In genomic region chr2:45904267-45904921, GRCh38 we compare ENCODE assay signal across 9 cellular contexts.
A peak's percentile ranks its signal among the peaks of the same experiment; 100 is the strongest.
DNase-seq lines count a peak whose midpoint lies in the region; ATAC-seq and TF ChIP-seq lines count a peak whose summit lies in the region.
"Had no signal": no experiment of that assay in that cellular context is flagged by ENCODE, and none has a peak within 500 bp of the region (broad histone marks: within the 10 kb centered on the region; RNA-seq: fewer than 3 reads in every experiment).

No MANE protein-coding gene starts in this region.

- no peaks in the 10 kb centered on the region for H3K36me3 Mint-ChIP-seq in activated naive CD4-positive, alpha-beta T cell treated with anti-CD3 and anti-CD28 coated beads, Interleukin-2, amount 10 ng/mL, durations not matched to agents 7 days and 5 days

- no peaks in the 10 kb centered on the region for H3K9me3 Mint-ChIP-seq in activated naive CD4-positive, alpha-beta T cell treated with anti-CD3 and anti-CD28 coated beads, Interleukin-2, amount 10 ng/mL, durations not matched to agents 7 days and 5 days

- CTCF ChIA-PET in activated naive CD4-positive, alpha-beta T cell treated with anti-CD3 and anti-CD28 coated beads, Interleukin-2, amount 10 ng/mL, durations not matched to agents 7 days and 5 days (lab: Charles Lee) = interaction anchor here (0.6 to 1.2 kb wide), 2 partner anchors 17 to 42 kb away, joined by 3 read pairs; no protein-coding TSS in a partner anchor

- H3K4me1 Mint-ChIP-seq in activated naive CD4-positive, alpha-beta T cell treated with anti-CD3 and anti-CD28 coated beads, Interleukin-2, amount 10 ng/mL, durations not matched to agents 7 days and 5 days = peaks cover 5% of the 10 kb centered on the region

- H3K27me3 Mint-ChIP-seq in activated naive CD4-positive, alpha-beta T cell treated with anti-CD3 and anti-CD28 coated beads, Interleukin-2, amount 10 ng/mL, durations not matched to agents 7 days and 5 days = no peaks in the 10 kb centered on the region

- ATAC-seq in HG02885 (IDR thresholded peaks at IDR 0.05; ENCODE audit: poor library complexity, unreplicated experiment) (peak; percentile 72), SK-N-SH treated with all-trans-retinoic acid at 6 μM for 48 hours (no peak)

- peak overlapping the region; percentile 91 for H3K27ac Mint-ChIP-seq in activated naive CD4-positive, alpha-beta T cell treated with anti-CD3 and anti-CD28 coated beads, Interleukin-2, amount 10 ng/mL, durations not matched to agents 7 days and 5 days

- DNase-seq in activated T-cell treated with anti-CD3 and anti-CD28 coated beads for 48 hours (ENCODE audit: low read depth) (peak; percentile 13), activated T-cell treated with anti-CD3 and anti-CD28 coated beads for 4 hours (no peak), dedifferentiated amniotic fluid mesenchymal stem cell (ENCODE audit: extremely low spot score) (no peak), NCI-H1105 (lab: John Stamatoyannopoulos, UW) (no peak)
- peak; percentile 32 for DNase-seq in activated naive CD4-positive, alpha-beta T cell treated with anti-CD3 and anti-CD28 coated beads, Interleukin-2, amount 10 ng/mL, durations not matched to agents 7 days and 5 days
- peak; percentile 22 for DNase-seq in stimulated activated CD4-positive, alpha-beta T cell treated with anti-CD3 and anti-CD28 coated beads, Interleukin-4, amount 100 ng/mL, for 24 hours
- DNase-seq: sigmoid colon had no signal

- no peak overlapping the region for H3K4me3 Mint-ChIP-seq in activated naive CD4-positive, alpha-beta T cell treated with anti-CD3 and anti-CD28 coated beads, Interleukin-2, amount 10 ng/mL, durations not matched to agents 7 days and 5 days

TF ChIP-seq in SK-N-SH treated with all-trans-retinoic acid at 6 μM for 48 hours, 23 proteins besides CTCF, POLR2A, EP300 and RAD21:
- no peak for TF ChIP-seq PPARA (CRISPR knock-in tag; IDR thresholded peaks at IDR 0.05; ENCODE audit: borderline replicate concordance)
- no peak for TF ChIP-seq GLIS3 (CRISPR knock-in tag; IDR thresholded peaks at IDR 0.05)
- TF ChIP-seq RARB (CRISPR knock-in tag; IDR thresholded peaks at IDR 0.05) = no peak
- TF ChIP-seq ZNF565 (CRISPR knock-in tag; conservative IDR thresholded peaks at IDR 0.05; ENCODE audit: low read depth) = no peak
- TF ChIP-seq TOX (CRISPR knock-in tag; IDR thresholded peaks at IDR 0.05; ENCODE audit: borderline replicate concordance) = no peak
- TF ChIP-seq TCF4 (CRISPR knock-in tag; IDR thresholded peaks at IDR 0.05; ENCODE audit: borderline replicate concordance) = no peak
- TF ChIP-seq ESRRG (CRISPR knock-in tag; IDR thresholded peaks at IDR 0.05) = no peak
- TF ChIP-seq ARNTL (CRISPR knock-in tag; IDR thresholded peaks at IDR 0.05; ENCODE audit: borderline replicate concordance, low read depth) = no peak
- no peak for TF ChIP-seq CSRNP3 (CRISPR knock-in tag; IDR thresholded peaks at IDR 0.05)
- TF ChIP-seq CSDC2 (CRISPR knock-in tag; IDR thresholded peaks at IDR 0.05) = no peak
- TF ChIP-seq ZC3H10 (CRISPR knock-in tag; IDR thresholded peaks at IDR 0.05) = no peak
- no peak for TF ChIP-seq ZNF70 (CRISPR knock-in tag; IDR thresholded peaks at IDR 0.05)
- no peak for TF ChIP-seq ISL1 (CRISPR knock-in tag; IDR thresholded peaks at IDR 0.05)
- TF ChIP-seq SNAI2 (CRISPR knock-in tag; IDR thresholded peaks at IDR 0.05) = no peak
- no peak for TF ChIP-seq ZNF8 (CRISPR knock-in tag; IDR thresholded peaks at IDR 0.05)
- TF ChIP-seq TSHZ2 (CRISPR knock-in tag; IDR thresholded peaks at IDR 0.05) = no peak

Comparison
In these comparisons a context has a peak if more than half of its experiments do, and no peak if none do; other contexts are left out.
1. DNase-seq: peak in activated T-cell treated with anti-CD3 and anti-CD28 coated beads for 48 hours (single experiment), activated naive CD4-positive, alpha-beta T cell treated with anti-CD3 and anti-CD28 coated beads, Interleukin-2, amount 10 ng/mL, durations not matched to agents 7 days and 5 days (single experiment) and stimulated activated CD4-positive, alpha-beta T cell treated with anti-CD3 and anti-CD28 coated beads, Interleukin-4, amount 100 ng/mL, for 24 hours (single experiment); none in activated T-cell treated with anti-CD3 and anti-CD28 coated beads for 4 hours (single experiment), dedifferentiated amniotic fluid mesenchymal stem cell (single experiment) and NCI-H1105 (single experiment).